In genomic region chr15:42134617-42135243, GRCh38 we compare ENCODE assay signal across 15 cellular contexts. TPM values are rescaled to one million over a fixed set of nuclear protein-coding genes. Genes with fewer than 3 reads are reported as not detected.
"Had no signal": no experiment of that assay in that cellular context is flagged by ENCODE, and none has a peak within 500 bp of the region (broad histone marks: within the 10 kb centered on the region; RNA-seq: fewer than 3 reads in every experiment).

No MANE protein-coding gene starts in this region.

- H3K36me3 ChIP-seq: left lung, spleen, thyroid gland had no signal

- H3K9me3 ChIP-seq: body of pancreas, left lung, spleen, thyroid gland had no signal

- DNase-seq: foreskin melanocyte, kidney, spleen, T1000 had no signal

- H3K9ac ChIP-seq: parathyroid adenoma had no signal

- H3K27ac ChIP-seq: body of pancreas, dorsolateral prefrontal cortex, left lung, parathyroid adenoma, spleen, thyroid gland had no signal

- H3K4me3 ChIP-seq: body of pancreas, dorsolateral prefrontal cortex, left lung, spleen, thyroid gland had no signal

- H3K4me1 ChIP-seq: body of pancreas, left lung, parathyroid adenoma, spleen had no signal

- H3K27me3 ChIP-seq: body of pancreas, left lung, thyroid gland had no signal

RNA-seq across cellular contexts. Expression of gene PLA2G4F, which starts 21.7 kb away (rescaled TPM):
- total RNA-seq: activated CD8-positive, alpha-beta memory T cell treated with anti-CD3 and anti-CD28 coated beads for 36 hours; activated naive CD8-positive, alpha-beta T cell treated with anti-CD3 and anti-CD28 coated beads, Interleukin-2, amount 10 ng/mL, durations not matched to agents 7 days and 5 days; lung microvascular endothelial cell; spleen; subcutaneous adipose tissue; T-helper 1 cell treated with Interleukin-12 subunit alpha and Interleukin-12 subunit beta and Interleukin-4 antibody, amounts not matched to agents 30 ng/mL and 1 ng/mL, for 36 hours had no signal

RNA-seq across cellular contexts. Expression of gene PLA2G4D, which starts 40.4 kb away (rescaled TPM):
- total RNA-seq: activated CD8-positive, alpha-beta memory T cell treated with anti-CD3 and anti-CD28 coated beads for 36 hours; activated naive CD8-positive, alpha-beta T cell treated with anti-CD3 and anti-CD28 coated beads, Interleukin-2, amount 10 ng/mL, durations not matched to agents 7 days and 5 days; body of pancreas; kidney; lung microvascular endothelial cell; mesothelial cell of epicardium; spleen; T-helper 1 cell treated with Interleukin-12 subunit alpha and Interleukin-12 subunit beta and Interleukin-4 antibody, amounts not matched to agents 30 ng/mL and 1 ng/mL, for 36 hours; thyroid gland had no signal
